In the genomic region with DNA sequence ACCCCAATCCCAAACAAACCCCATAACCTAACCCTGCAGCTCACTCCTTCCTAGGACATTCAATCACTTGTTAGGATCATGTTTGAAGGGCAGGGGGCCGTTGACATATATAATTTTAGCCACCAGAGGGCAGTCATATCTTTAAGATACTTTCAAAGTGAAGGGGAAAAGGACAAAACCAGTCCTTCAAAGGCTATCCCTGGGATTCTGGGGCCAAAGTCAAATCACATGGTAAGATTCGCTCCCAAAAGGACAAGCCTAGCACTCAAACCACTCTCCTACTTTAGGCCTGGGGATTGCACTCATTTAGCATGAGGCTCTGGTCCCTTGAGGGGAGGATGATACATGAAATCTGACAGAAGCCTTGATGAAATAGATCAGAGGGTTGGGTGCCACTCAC, we compare ENCODE assay signal across 8 cellular contexts. TPM values are rescaled to one million over a fixed set of nuclear protein-coding genes. Genes with fewer than 3 reads are reported as not detected.
A peak's percentile ranks its signal among the peaks of the same experiment; 100 is the strongest.
DNase-seq lines count a peak whose midpoint lies in the region; ATAC-seq and TF ChIP-seq lines count a peak whose summit lies in the region.

No MANE protein-coding gene starts in this region.

- TF ChIP-seq CTCF in SU-DHL-6 (IDR thresholded peaks at IDR 0.05; ENCODE audit: insufficient read depth, low read length, poor library complexity, severe bottlenecking), result peak; percentile 88
- TF ChIP-seq CTCF in breast epithelium (IDR thresholded peaks at IDR 0.05), result peak in 2 of 3 donors; percentile 52 to 68

- H3K36me3 ChIP-seq in SU-DHL-6 (ENCODE audit: low read length) (no peaks in the 10 kb centered on the region), breast epithelium (no peaks in the 10 kb centered on the region)

- H3K4me1 ChIP-seq in breast epithelium, result no peaks in the 10 kb centered on the region

- H3K4me3 ChIP-seq in SU-DHL-6 (ENCODE audit: insufficient read depth, low read length, poor library complexity, severe bottlenecking) (no peak overlapping the region), breast epithelium (no peak overlapping the region)

- DNase-seq in stimulated activated CD4-positive, alpha-beta T cell treated with anti-CD3 and anti-CD28 coated beads, Interleukin-15, amount 100 ng/mL, for 24 hours, result peak; percentile 40
- DNase-seq in stimulated activated CD4-positive, alpha-beta T cell treated with anti-CD3 and anti-CD28 coated beads, Interleukin-12 subunit alpha, Interleukin-12 subunit beta, amount 100 ng/mL, for 4 hours, result no peak
- peak; percentile 36 for DNase-seq in NCI-H1092 (lab: John Stamatoyannopoulos, UW)
- DNase-seq in breast epithelium (ENCODE audit: low spot score in 2 of 2), result peak in 1 of 2 donors; percentile 20
- DNase-seq in iris pigment epithelial cell (ENCODE audit: low read depth), result peak; percentile 56
- DNase-seq in stromal cell of bone marrow (ENCODE audit: low read depth), result peak; percentile 33

- H3K27ac ChIP-seq in SU-DHL-6 (ENCODE audit: low read depth, low read length), result no peak overlapping the region
- no peak overlapping the region for H3K27ac ChIP-seq in breast epithelium

- H3K9ac ChIP-seq in SU-DHL-6 (ENCODE audit: low read length), result no peak overlapping the region

- no peak for TF ChIP-seq POLR2A in breast epithelium (IDR thresholded peaks at IDR 0.05)

- no peak overlapping the region for H2AFZ ChIP-seq in SU-DHL-6 (ENCODE audit: low read depth, low read length, severe bottlenecking)

- intact Hi-C loops in breast epithelium (cut with DNase I; ENCODE audit: low total_unique reads), result no loop called here

- no peaks in the 10 kb centered on the region for H3K9me3 ChIP-seq in SU-DHL-6 (ENCODE audit: insufficient read depth, low read length)
- H3K9me3 ChIP-seq in breast epithelium, result no peaks in the 10 kb centered on the region

- no peaks in the 10 kb centered on the region for H4K20me1 ChIP-seq in SU-DHL-6 (ENCODE audit: low read depth, low read length)

- H3K4me2 ChIP-seq in SU-DHL-6 (ENCODE audit: low read depth, low read length, poor library complexity, severe bottlenecking), result no peak overlapping the region

- H3K27me3 ChIP-seq in SU-DHL-6 (ENCODE audit: low read length) (no peaks in the 10 kb centered on the region), breast epithelium (no peaks in the 10 kb centered on the region)

- no peaks in the 10 kb centered on the region for H3K9me2 ChIP-seq in SU-DHL-6 (replicated peaks; ENCODE audit: insufficient read depth, low read length)

- no peaks in the 10 kb centered on the region for H3K79me2 ChIP-seq in SU-DHL-6 (ENCODE audit: insufficient read depth, low read length)

- no peak for ATAC-seq in GM21737 (IDR thresholded peaks at IDR 0.05; ENCODE audit: unreplicated experiment)

- no peaks in the 10 kb centered on the region for H3F3A ChIP-seq in SU-DHL-6 (ENCODE audit: insufficient read depth)

RNA-seq across cellular contexts. Expression of a gene that starts 44.6 kb away (rescaled TPM):
- total RNA-seq in breast epithelium, result 10 to 100 TPM; 44.9 to 62.6 (median 52.6) TPM

RNA-seq across cellular contexts. Expression of a gene that starts 50.7 kb away (rescaled TPM):
- 100 to 1,000 TPM; 357 to 408 (median 391) TPM for total RNA-seq in breast epithelium
